In genomic region chr2:17815466-17816184, GRCh38 we compare ENCODE assay signal across 14 cellular contexts. TPM values are rescaled to one million over a fixed set of nuclear protein-coding genes. Genes with fewer than 3 reads are reported as not detected.
DNase-seq lines count a peak whose midpoint lies in the region; ATAC-seq and TF ChIP-seq lines count a peak whose summit lies in the region.
"Had no signal": no experiment of that assay in that cellular context is flagged by ENCODE, and none has a peak within 500 bp of the region (broad histone marks: within the 10 kb centered on the region; RNA-seq: fewer than 3 reads in every experiment).

No MANE protein-coding gene starts in this region.

- H3K27me3 ChIP-seq in SK-N-SH (ENCODE audit: insufficient read depth): no peaks in the 10 kb centered on the region
- H3K27me3 ChIP-seq in endodermal cell (ENCODE audit: control insufficient read depth, insufficient read depth, low read length, poor library complexity, severe bottlenecking): no peaks in the 10 kb centered on the region
- H3K27me3 ChIP-seq in suprapubic skin: no peaks in the 10 kb centered on the region
- H3K27me3 ChIP-seq in naive thymus-derived CD4-positive, alpha-beta T cell (ENCODE audit: control insufficient read depth in 2 of 2, insufficient read depth in 2 of 2, low read length in 2 of 2): no peaks in the 10 kb centered on the region

- no peak overlapping the region for H3K4me3 Mint-ChIP-seq in endodermal cell
- no peak overlapping the region for H3K4me3 Mint-ChIP-seq in naive thymus-derived CD4-positive, alpha-beta T cell
- H3K4me3 Mint-ChIP-seq: activated naive CD4-positive, alpha-beta T cell treated with anti-CD3 and anti-CD28 coated beads for 36 hours had no signal

- peaks cover 12% of the 10 kb centered on the region for H3K4me1 Mint-ChIP-seq in endodermal cell
- peaks cover 0 to 13% (median 0%) of the 10 kb centered on the region in 7 donors for H3K4me1 Mint-ChIP-seq in naive thymus-derived CD4-positive, alpha-beta T cell

- no peaks in the 10 kb centered on the region for H3K27me3 Mint-ChIP-seq in endodermal cell (ENCODE audit: insufficient read depth)
- H3K27me3 Mint-ChIP-seq in naive thymus-derived CD4-positive, alpha-beta T cell: peaks cover 0 to 37% (median 14%) of the 10 kb centered on the region in 5 donors

- no peak for TF ChIP-seq RAD21 in SK-N-SH (IDR thresholded peaks at IDR 0.05; ENCODE audit: low read length)

- DNase-seq in SK-N-SH (no peak), endodermal cell (peak; percentile 56), suprapubic skin (ENCODE audit: low spot score in 2 of 2) (no peak), SHP77 treated with DMSO at 0.1 percent for 48 hours (lab: John Stamatoyannopoulos, UW) (no peak), posterior cingulate gyrus (no peak)
- no peak for DNase-seq in naive thymus-derived CD4-positive, alpha-beta T cell
- DNase-seq: activated CD4-positive, alpha-beta T cell treated with anti-CD3 and anti-CD28 coated beads for 1 hour; activated naive CD4-positive, alpha-beta T cell treated with anti-CD3 and anti-CD28 coated beads for 36 hours; effector CD4-positive, alpha-beta T cell; SHP77 had no signal

- CTCF ChIA-PET in SK-N-SH (lab: Yijun Ruan, JAX): interaction anchor here (0.6 to 4.4 kb wide), 4 partner anchors 14 to 331 kb away, joined by 3 to 21 read pairs (median 6); no protein-coding TSS in a partner anchor
- CTCF ChIA-PET in naive thymus-derived CD4-positive, alpha-beta T cell (lab: Charles Lee): no interaction called here

- no peak for TF ChIP-seq EP300 in SK-N-SH (IDR thresholded peaks at IDR 0.05; ENCODE audit: borderline replicate concordance in 1 of 2, low read depth in 1 of 2, low read length in 1 of 2)
- no peak for TF ChIP-seq EP300 in suprapubic skin (IDR thresholded peaks at IDR 0.05)

- H3K4me3 ChIP-seq in SK-N-SH (ENCODE audit: low read depth in 2 of 2, low read length in 1 of 2): no peak overlapping the region
- no peak overlapping the region for H3K4me3 ChIP-seq in endodermal cell (ENCODE audit: low read length)
- H3K4me3 ChIP-seq in suprapubic skin: no peak overlapping the region
- H3K4me3 ChIP-seq in naive thymus-derived CD4-positive, alpha-beta T cell (ENCODE audit: low read length): no peak overlapping the region

- POLR2A ChIA-PET in SK-N-SH (lab: Yijun Ruan, JAX): no interaction called here
- POLR2A ChIA-PET in naive thymus-derived CD4-positive, alpha-beta T cell (lab: Charles Lee): no interaction called here

- H3K9me2 ChIP-seq in SK-N-SH: no peaks in the 10 kb centered on the region

- no peaks in the 10 kb centered on the region for H3K36me3 Mint-ChIP-seq in endodermal cell (ENCODE audit: low read depth)
- no peaks in the 10 kb centered on the region for H3K36me3 Mint-ChIP-seq in naive thymus-derived CD4-positive, alpha-beta T cell

- H3K27ac ChIP-seq in SK-N-SH (ENCODE audit: low read depth in 2 of 2, low read length in 1 of 2) (no peak overlapping the region), endodermal cell (ENCODE audit: low read depth, low read length) (no peak overlapping the region), suprapubic skin (peak overlapping the region; percentile 81)
- no peak overlapping the region for H3K27ac ChIP-seq in naive thymus-derived CD4-positive, alpha-beta T cell (ENCODE audit: low read depth, low read length)

- H4K20me1 ChIP-seq in SK-N-SH (ENCODE audit: insufficient read depth): no peaks in the 10 kb centered on the region

- no peak for TF ChIP-seq CTCF in SK-N-SH (IDR thresholded peaks at IDR 0.05)
- no peak for TF ChIP-seq CTCF in endodermal cell (conservative IDR thresholded peaks at IDR 0.05)
- no peak for TF ChIP-seq CTCF in suprapubic skin (IDR thresholded peaks at IDR 0.05)

- no peaks in the 10 kb centered on the region for H3K79me2 ChIP-seq in SK-N-SH (ENCODE audit: insufficient read depth)

- H3K9ac ChIP-seq in SK-N-SH (no peak overlapping the region), endodermal cell (ENCODE audit: extremely low read depth, low read length, poor library complexity, severe bottlenecking) (no peak overlapping the region)

- no peak overlapping the region for H2AFZ ChIP-seq in SK-N-SH (ENCODE audit: low read depth)

- 67% methylated on average over 8 of the region's 8 CpGs for WGBS in SK-N-SH (ENCODE audit: low lambda C conversion rate)
- WGBS in endodermal cell (ENCODE audit: insufficient coverage in 1 of 2, insufficient read length in 1 of 2), 2 experiments: 84 to 88% methylated on average over 7 to 8 of the region's 8 CpGs
- 45% methylated on average over 8 of the region's 8 CpGs for WGBS in suprapubic skin

- intact Hi-C loops in naive thymus-derived CD4-positive, alpha-beta T cell (cut with micrococcal nuclease): no loop called here
- intact Hi-C loops in posterior cingulate gyrus (cut with DNase I): no loop called here

- ATAC-seq in SK-N-SH treated with all-trans-retinoic acid at 6 μM for 48 hours (no peak), HG03432 (IDR thresholded peaks at IDR 0.05; ENCODE audit: unreplicated experiment) (peak; percentile 32)
- no peak for ATAC-seq in naive thymus-derived CD4-positive, alpha-beta T cell

- no peaks in the 10 kb centered on the region for H3K9me3 ChIP-seq in SK-N-SH
- H3K9me3 ChIP-seq in endodermal cell (ENCODE audit: control insufficient read depth, low read length): no peaks in the 10 kb centered on the region
- H3K9me3 ChIP-seq in suprapubic skin: no peaks in the 10 kb centered on the region
- H3K9me3 ChIP-seq in naive thymus-derived CD4-positive, alpha-beta T cell (ENCODE audit: control insufficient read depth in 2 of 3, low read length in 3 of 3): no peaks in the 10 kb centered on the region

- H3K27ac Mint-ChIP-seq in endodermal cell: no peak overlapping the region
- H3K27ac Mint-ChIP-seq in naive thymus-derived CD4-positive, alpha-beta T cell: no peak overlapping the region
- H3K27ac Mint-ChIP-seq: activated naive CD4-positive, alpha-beta T cell treated with anti-CD3 and anti-CD28 coated beads for 36 hours had no signal

- H3K9me3 Mint-ChIP-seq in endodermal cell: no peaks in the 10 kb centered on the region
- no peaks in the 10 kb centered on the region for H3K9me3 Mint-ChIP-seq in naive thymus-derived CD4-positive, alpha-beta T cell
- H3K9me3 Mint-ChIP-seq: activated naive CD4-positive, alpha-beta T cell treated with anti-CD3 and anti-CD28 coated beads for 36 hours had no signal

- no peaks in the 10 kb centered on the region for H3F3A ChIP-seq in SK-N-SH (replicated peaks; ENCODE audit: insufficient read depth)

- H3K4me1 ChIP-seq in SK-N-SH (ENCODE audit: control insufficient read depth in 1 of 2, insufficient read depth in 2 of 2, low read depth in 1 of 2, low read length in 1 of 2) (peaks cover 0 to 3% of the 10 kb centered on the region in 2 experiments; a peak in 2 of 4 replicates), endodermal cell (ENCODE audit: control insufficient read depth, insufficient read depth, low read length) (no peaks in the 10 kb centered on the region), suprapubic skin (peaks cover 32% of the 10 kb centered on the region)
- no peaks in the 10 kb centered on the region for H3K4me1 ChIP-seq in naive thymus-derived CD4-positive, alpha-beta T cell (ENCODE audit: control insufficient read depth in 2 of 2, insufficient read depth in 2 of 2, low read length in 2 of 2)

- TF ChIP-seq POLR2A in suprapubic skin (IDR thresholded peaks at IDR 0.05): no peak

- H3K36me3 ChIP-seq in SK-N-SH (replicated peaks in 1 of 2; ENCODE audit: control insufficient read depth in 1 of 2, insufficient read depth in 2 of 2, low read length in 1 of 2) (no peaks in the 10 kb centered on the region), endodermal cell (ENCODE audit: control insufficient read depth, insufficient read depth, low read length) (no peaks in the 10 kb centered on the region), suprapubic skin (no peaks in the 10 kb centered on the region)
- H3K36me3 ChIP-seq in naive thymus-derived CD4-positive, alpha-beta T cell (ENCODE audit: control insufficient read depth in 2 of 3, insufficient read depth in 3 of 3, low read length in 3 of 3): no peaks in the 10 kb centered on the region

- H3K4me2 ChIP-seq in SK-N-SH: no peak overlapping the region

TF ChIP-seq in SK-N-SH, 30 proteins besides CTCF, POLR2A, EP300 and RAD21:
- no peak for TF ChIP-seq PBX3 (IDR thresholded peaks at IDR 0.05)
- no peak for TF ChIP-seq MEF2A (IDR thresholded peaks at IDR 0.05; ENCODE audit: borderline replicate concordance, low read depth)
- peak; percentile 39; the same call in 1 of the 2 replicates for TF ChIP-seq RFX5 (IDR thresholded peaks at IDR 0.05; ENCODE audit: low read length)

TF ChIP-seq in SK-N-SH treated with all-trans-retinoic acid at 6 μM for 48 hours, 23 proteins besides CTCF, POLR2A, EP300 and RAD21 (continues in another document):
- TF ChIP-seq GLIS3 (CRISPR knock-in tag; IDR thresholded peaks at IDR 0.05) (no peak), CREB5 (CRISPR knock-in tag; IDR thresholded peaks at IDR 0.05; ENCODE audit: low read depth) (no peak), ZFP30 (CRISPR knock-in tag; IDR thresholded peaks at IDR 0.05) (no peak), RARB (CRISPR knock-in tag; IDR thresholded peaks at IDR 0.05) (no peak)

RNA-seq across cellular contexts. Expression of gene MSGN1, which starts 0.6 kb away (rescaled TPM):
- polyA plus RNA-seq in SK-N-SH (2012; rRNA removed): not detected in 2 replicates
- not detected in 2 replicates for polyA plus RNA-seq in SK-N-SH (2012; cell fraction: cytosol; rRNA removed)
- polyA plus RNA-seq in SK-N-SH (2012; cell fraction: nucleus; rRNA removed): not detected in 2 replicates
- not detected for total RNA-seq in endodermal cell
- polyA plus RNA-seq in endodermal cell (2013, experiment 1 of 2): not detected
- polyA plus RNA-seq in endodermal cell (2013, experiment 2 of 2): not detected
- not detected for total RNA-seq in suprapubic skin
- not detected for total RNA-seq in naive thymus-derived CD4-positive, alpha-beta T cell
- polyA plus RNA-seq in naive thymus-derived CD4-positive, alpha-beta T cell: not detected
- total RNA-seq: activated naive CD4-positive, alpha-beta T cell treated with anti-CD3 and anti-CD28 coated beads for 36 hours; HT-29; urinary bladder had no signal
- polyA plus RNA-seq: urinary bladder had no signal
